ENCODE assay signal across 23 cellular contexts in the genomic region with DNA sequence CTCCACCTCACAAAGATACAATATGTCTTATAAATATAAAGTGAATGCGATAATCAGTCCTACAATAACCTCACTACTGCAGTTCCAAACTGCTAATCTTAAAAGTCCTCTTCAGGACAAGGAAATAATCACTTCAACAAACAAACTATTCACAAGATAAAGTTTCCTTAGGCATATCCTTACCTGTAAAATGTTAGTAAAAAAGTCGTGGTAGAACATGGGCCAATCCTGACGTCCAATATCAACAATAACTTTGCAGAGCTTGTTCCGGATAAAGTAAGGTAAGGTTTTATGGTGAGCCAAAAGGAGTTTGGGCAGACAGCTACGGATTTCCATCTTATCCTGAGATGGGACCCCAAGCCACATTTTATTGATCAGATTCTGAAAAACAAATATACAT. TPM values are rescaled to one million over a fixed set of nuclear protein-coding genes. Genes with fewer than 3 reads are reported as not detected.
DNase-seq lines count a peak whose midpoint lies in the region; ATAC-seq and TF ChIP-seq lines count a peak whose summit lies in the region.
"Had no signal": no experiment of that assay in that cellular context is flagged by ENCODE, and none has a peak within 500 bp of the region (broad histone marks: within the 10 kb centered on the region; RNA-seq: fewer than 3 reads in every experiment).

No MANE protein-coding gene starts in this region.

- no peak for DNase-seq in CD4-positive, CD25-positive, alpha-beta regulatory T cell
- DNase-seq in T-helper 17 cell, result no peak
- DNase-seq in memory B cell (ENCODE audit: low spot score in 2 of 2), result no peak
- no peak for DNase-seq in foreskin melanocyte
- no peak for DNase-seq in head of caudate nucleus
- no peak for DNase-seq in cardiac septum (ENCODE audit: low spot score)
- DNase-seq: activated CD4-positive, alpha-beta T cell treated with anti-CD3 and anti-CD28 coated beads, Interleukin-2, amount 10 ng/mL, durations not matched to agents 7 days and 5 days; cortex of kidney; islet precursor cell; naive B cell; NCI-H146; NCI-H226; NCI-H69; stimulated activated CD4-positive, alpha-beta T cell treated with anti-CD3 and anti-CD28 coated beads, Interleukin-4, amount 100 ng/mL, for 24 hours; trophoblast cell; WERI-Rb-1 had no signal

- peak overlapping the region in 1 of 4 donors; percentile 52 for H3K4me3 Mint-ChIP-seq in CD4-positive, CD25-positive, alpha-beta regulatory T cell
- no peak overlapping the region for H3K4me3 Mint-ChIP-seq in T-helper 17 cell
- no peak overlapping the region for H3K4me3 Mint-ChIP-seq in memory B cell
- H3K4me3 Mint-ChIP-seq: activated CD4-positive, alpha-beta T cell treated with anti-CD3 and anti-CD28 coated beads, Interleukin-2, amount 10 ng/mL, durations not matched to agents 7 days and 5 days; CD14-positive monocyte; mesothelial cell of epicardium had no signal

- H3K4me3 ChIP-seq in CD4-positive, CD25-positive, alpha-beta regulatory T cell (ENCODE audit: low read depth, low read length), result no peak overlapping the region
- H3K4me3 ChIP-seq: ascending aorta, cardiac muscle cell had no signal

- H3K36me3 ChIP-seq in CD4-positive, CD25-positive, alpha-beta regulatory T cell (ENCODE audit: control insufficient read depth, insufficient read depth, low read length), result peaks cover 65% of the 10 kb centered on the region

- H3K36me3 Mint-ChIP-seq in CD4-positive, CD25-positive, alpha-beta regulatory T cell, result peaks cover 68% of the 10 kb centered on the region
- H3K36me3 Mint-ChIP-seq in T-helper 17 cell (ENCODE audit: low read depth), result peaks cover 19% of the 10 kb centered on the region
- H3K36me3 Mint-ChIP-seq in memory B cell, result peaks cover 31% of the 10 kb centered on the region

- ATAC-seq in CD4-positive, CD25-positive, alpha-beta regulatory T cell (ENCODE audit: low read depth in 2 of 2), result no peak
- ATAC-seq in T-helper 17 cell (no peak), memory B cell (ENCODE audit: low read depth) (no peak)
- ATAC-seq: activated naive CD4-positive, alpha-beta T cell treated with anti-CD3 and anti-CD28 coated beads, Interleukin-2, amount 50 U/mL, for 72 hours; Right ventricle myocardium inferior had no signal

- TF ChIP-seq CTCF in 22Rv1 (IDR thresholded peaks at IDR 0.05), result no peak

- peaks cover 0 to 3% (median 0%) of the 10 kb centered on the region in 7 donors for H3K9me3 Mint-ChIP-seq in CD4-positive, CD25-positive, alpha-beta regulatory T cell
- no peaks in the 10 kb centered on the region for H3K9me3 Mint-ChIP-seq in memory B cell
- H3K9me3 Mint-ChIP-seq: activated CD4-positive, alpha-beta T cell treated with anti-CD3 and anti-CD28 coated beads, Interleukin-2, amount 10 ng/mL, durations not matched to agents 7 days and 5 days; activated naive CD4-positive, alpha-beta T cell treated with anti-CD3 and anti-CD28 coated beads, Interleukin-2, amount 50 U/mL, for 72 hours; mesothelial cell of epicardium; naive B cell had no signal

- no peaks in the 10 kb centered on the region for H3K27me3 Mint-ChIP-seq in CD4-positive, CD25-positive, alpha-beta regulatory T cell
- H3K27me3 Mint-ChIP-seq in T-helper 17 cell (no peaks in the 10 kb centered on the region), memory B cell (no peaks in the 10 kb centered on the region)
- H3K27me3 Mint-ChIP-seq: activated CD4-positive, alpha-beta T cell treated with anti-CD3 and anti-CD28 coated beads, Interleukin-2, amount 10 ng/mL, durations not matched to agents 7 days and 5 days; naive B cell had no signal

- peaks cover 35 to 79% (median 56%) of the 10 kb centered on the region in 4 donors for H3K4me1 Mint-ChIP-seq in CD4-positive, CD25-positive, alpha-beta regulatory T cell
- H3K4me1 Mint-ChIP-seq in T-helper 17 cell (peaks cover 45% of the 10 kb centered on the region), memory B cell (peaks cover 25% of the 10 kb centered on the region)

- H3K27ac Mint-ChIP-seq in CD4-positive, CD25-positive, alpha-beta regulatory T cell, result peak overlapping the region; percentile 86 to 90 (median 88)
- H3K27ac Mint-ChIP-seq in T-helper 17 cell, result peak overlapping the region; percentile 95
- H3K27ac Mint-ChIP-seq in memory B cell, result peak overlapping the region; percentile 40
- H3K27ac Mint-ChIP-seq: mesothelial cell of epicardium had no signal

- intact Hi-C loops in head of caudate nucleus (cut with DNase I) (no loop called here), cardiac septum (cut with DNase I) (no loop called here)

- H3K27ac ChIP-seq in 22Rv1, result peak overlapping the region; percentile 23; the same call in 1 of the 2 replicates
- H3K27ac ChIP-seq in CD4-positive, CD25-positive, alpha-beta regulatory T cell (ENCODE audit: insufficient read depth, low read length, poor library complexity, severe bottlenecking), result no peak overlapping the region
- H3K27ac ChIP-seq: ascending aorta, cardiac muscle cell, WERI-Rb-1 had no signal

- H3K4me1 ChIP-seq in CD4-positive, CD25-positive, alpha-beta regulatory T cell (ENCODE audit: control insufficient read depth, insufficient read depth, low read length, poor library complexity, severe bottlenecking), result peaks cover 29% of the 10 kb centered on the region

- H3K9me3 ChIP-seq in CD4-positive, CD25-positive, alpha-beta regulatory T cell (ENCODE audit: control insufficient read depth in 2 of 2, low read length in 2 of 2), result no peaks in the 10 kb centered on the region
- no peaks in the 10 kb centered on the region for H3K9me3 ChIP-seq in T-helper 17 cell (ENCODE audit: control insufficient read depth, low read length, poor library complexity, severe bottlenecking)
- H3K9me3 ChIP-seq: ascending aorta had no signal

- no peaks in the 10 kb centered on the region for H3K27me3 ChIP-seq in CD4-positive, CD25-positive, alpha-beta regulatory T cell (ENCODE audit: control insufficient read depth, insufficient read depth, low read length)
- H3K27me3 ChIP-seq: ascending aorta, cardiac muscle cell had no signal

RNA-seq across cellular contexts. Expression of a gene that starts 36.0 kb away (rescaled TPM):
- 302 TPM for total RNA-seq in CD4-positive, CD25-positive, alpha-beta regulatory T cell
- polyA plus RNA-seq in CD4-positive, CD25-positive, alpha-beta regulatory T cell, result 10 to 100 TPM; 60.4 to 79.6 (median 64.2) TPM
- 100 to 1,000 TPM; 308 to 310 TPM for total RNA-seq in T-helper 17 cell
- 43.9 TPM for total RNA-seq in cardiac septum

Comparison
In these comparisons a context has a peak if more than half of its experiments do, and no peak if none do; other contexts are left out.
1. H3K27ac Mint-ChIP-seq: peak in every context shown above with its lines; median percentile 95 in T-helper 17 cell; 88 in CD4-positive, CD25-positive, alpha-beta regulatory T cell; 40 in memory B cell.